In genomic region chr10:104342941-104343411, GRCh38 we compare ENCODE assay signal across 25 cellular contexts. TPM values are rescaled to one million over a fixed set of nuclear protein-coding genes. Genes with fewer than 3 reads are reported as not detected.
A peak's percentile ranks its signal among the peaks of the same experiment; 100 is the strongest.
DNase-seq lines count a peak whose midpoint lies in the region; ATAC-seq and TF ChIP-seq lines count a peak whose summit lies in the region.
"Had no signal": no experiment of that assay in that cellular context is flagged by ENCODE, and none has a peak within 500 bp of the region (broad histone marks: within the 10 kb centered on the region; RNA-seq: fewer than 3 reads in every experiment).

No MANE protein-coding gene starts in this region.

- intact Hi-C loops in IMR-90 (cut with micrococcal nuclease) = no loop called here
- intact Hi-C loops in esophagus muscularis mucosa (cut with DNase I) = no loop called here

- no peak overlapping the region for H2BK20ac ChIP-seq in IMR-90 (ENCODE audit: low read depth, low read length)

- dilution Hi-C loops in IMR-90 (cut with HindIII; ENCODE audit: low sequenced_read_pairs, unreplicated experiment) = no loop called here

- H3K23ac ChIP-seq in IMR-90 (ENCODE audit: low read depth, low read length) = 0 out of 2 replicates have a peak overlapping the region, but pooled peaks have one; percentile 31

- H3K9me1 ChIP-seq in IMR-90 (ENCODE audit: insufficient read depth, low read length) = peaks cover 10% of the 10 kb centered on the region

- H3K4me1 Mint-ChIP-seq in activated CD4-positive, alpha-beta memory T cell treated with anti-CD3 and anti-CD28 coated beads, Interleukin-2, amount 10 ng/mL, durations not matched to agents 7 days and 5 days = peaks cover 32% of the 10 kb centered on the region

- 30% methylated on average over 2 of the region's 3 CpGs; no CpG with 5 or more reads in 1 of the 2 experiments for WGBS in IMR-90 (ENCODE audit: extremely low coverage in 2 of 2, insufficient read length in 1 of 2), 2 experiments
- WGBS in esophagus muscularis mucosa = 7% methylated on average over 3 of the region's 3 CpGs

- H3K27ac ChIP-seq in IMR-90 (ENCODE audit: insufficient read depth, low read length) (no peak overlapping the region), esophagus muscularis mucosa (replicated peaks in 1 of 4) (peak overlapping the region; percentile 7 to 68 (median 53))
- H3K27ac ChIP-seq: coronary artery, foreskin keratinocyte, HL-60 had no signal

- H3K9me3 ChIP-seq in IMR-90 (ENCODE audit: control insufficient read depth, insufficient read depth, low read length) (no peaks in the 10 kb centered on the region), esophagus muscularis mucosa (no peaks in the 10 kb centered on the region)
- H3K9me3 ChIP-seq: pancreas had no signal

- no peak overlapping the region for H2BK120ac ChIP-seq in IMR-90 (ENCODE audit: low read depth, low read length)

- peaks cover 8% of the 10 kb centered on the region for H3K36me3 Mint-ChIP-seq in activated CD4-positive, alpha-beta memory T cell treated with anti-CD3 and anti-CD28 coated beads, Interleukin-2, amount 10 ng/mL, durations not matched to agents 7 days and 5 days (ENCODE audit: low read depth)
- H3K36me3 Mint-ChIP-seq: activated naive CD8-positive, alpha-beta T cell; brain; IgD-negative memory B cell; memory B cell; natural killer cell had no signal

- no peak overlapping the region for H2AFZ ChIP-seq in IMR-90 (replicated peaks; ENCODE audit: low read length, poor library complexity)

- H2BK15ac ChIP-seq in IMR-90 (ENCODE audit: low read depth, low read length) = no peak overlapping the region

- no peak overlapping the region for H3K9ac ChIP-seq in IMR-90 (ENCODE audit: low read depth, low read length)

- no peak overlapping the region for H4K5ac ChIP-seq in IMR-90 (ENCODE audit: low read depth, low read length)

- H4K20me1 ChIP-seq in IMR-90 (ENCODE audit: insufficient read depth, low read length) = no peaks in the 10 kb centered on the region

- H3K27me3 ChIP-seq in IMR-90 (ENCODE audit: control insufficient read depth, insufficient read depth, low read length) (no peaks in the 10 kb centered on the region), esophagus muscularis mucosa (no peaks in the 10 kb centered on the region)
- H3K27me3 ChIP-seq: foreskin keratinocyte, pancreas had no signal

- TF ChIP-seq RAD21 in IMR-90 (IDR thresholded peaks at IDR 0.05; ENCODE audit: low read length) = no peak

- H2BK5ac ChIP-seq in IMR-90 (ENCODE audit: low read depth, low read length, poor library complexity, severe bottlenecking) = no peak overlapping the region

- H3K56ac ChIP-seq in IMR-90 (ENCODE audit: extremely low read depth, insufficient read depth, low read length) = no peak overlapping the region; the same call in 1 of the 2 replicates

- H3K4me3 ChIP-seq in IMR-90 (ENCODE audit: insufficient read depth, low read depth, low read length) = no peak overlapping the region
- H3K4me3 ChIP-seq in esophagus muscularis mucosa = no peak overlapping the region
- H3K4me3 ChIP-seq: coronary artery, pancreas had no signal

- H4K91ac ChIP-seq in IMR-90 (ENCODE audit: insufficient read depth, low read depth, low read length) = no peak overlapping the region

- H3K4ac ChIP-seq in IMR-90 (ENCODE audit: low read depth, low read length) = no peak overlapping the region

- POLR2A ChIA-PET in IMR-90 (lab: Charles Lee; ENCODE audit: unreplicated experiment) = no interaction called here
- POLR2A ChIA-PET in activated CD4-positive, alpha-beta memory T cell treated with anti-CD3 and anti-CD28 coated beads, Interleukin-2, amount 10 ng/mL, durations not matched to agents 7 days and 5 days (lab: Charles Lee) = interaction anchor here (0.9 kb wide), 1 partner anchor 14 kb away, joined by 4 read pairs; no protein-coding TSS in a partner anchor

- H2AK9ac ChIP-seq in IMR-90 (replicated peaks; ENCODE audit: low read depth, low read length, poor library complexity) = no peak overlapping the region

- no peak overlapping the region for H2AK5ac ChIP-seq in IMR-90 (ENCODE audit: low read depth, low read length)

- peaks cover 8% of the 10 kb centered on the region for H3K27me3 Mint-ChIP-seq in activated CD4-positive, alpha-beta memory T cell treated with anti-CD3 and anti-CD28 coated beads, Interleukin-2, amount 10 ng/mL, durations not matched to agents 7 days and 5 days
- H3K27me3 Mint-ChIP-seq: activated naive CD8-positive, alpha-beta T cell; memory B cell had no signal

- no peak overlapping the region for H3K4me3 Mint-ChIP-seq in activated CD4-positive, alpha-beta memory T cell treated with anti-CD3 and anti-CD28 coated beads, Interleukin-2, amount 10 ng/mL, durations not matched to agents 7 days and 5 days
- H3K4me3 Mint-ChIP-seq: activated naive CD8-positive, alpha-beta T cell; activated T-cell treated with anti-CD3 and anti-CD28 coated beads, Interleukin-2, amount 50 U/mL, for 72 hours; CD8-positive, alpha-beta memory T cell; memory B cell; natural killer cell had no signal

- H3K4me2 ChIP-seq in IMR-90 (ENCODE audit: low read depth, low read length) = no peak overlapping the region

- H3K79me1 ChIP-seq in IMR-90 (ENCODE audit: low read depth in 1 of 2, low read length in 2 of 2) = peaks cover 6 to 17% of the 10 kb centered on the region in 2 experiments; a peak in 3 of 4 replicates

- H3K36me3 ChIP-seq in IMR-90 (ENCODE audit: control insufficient read depth, insufficient read depth, low read length) (no peaks in the 10 kb centered on the region), esophagus muscularis mucosa (no peaks in the 10 kb centered on the region)
- H3K36me3 ChIP-seq: pancreas had no signal

- in situ Hi-C loops in IMR-90 (cut with MboI; ENCODE audit: low sequenced_read_pairs) = no loop called here
- in situ Hi-C loops in ACHN (cut with HindIII; ENCODE audit: low pct_ligation_motif_present, low pct_unique_long_range_greater_than_20kb, low sequenced_read_pairs) = no loop called here

- no peak overlapping the region for H4K8ac ChIP-seq in IMR-90 (ENCODE audit: low read depth in 2 of 2, low read length in 2 of 2)

- no TSS peak for BruUV-seq in IMR-90 (replicated peaks; lab: Mats Ljungman, UMichigan)

- ATAC-seq in IMR-90 (ENCODE audit: low read depth) (no peak), GM18498 (IDR thresholded peaks at IDR 0.05; ENCODE audit: unreplicated experiment) (no peak)
- ATAC-seq: activated T-cell treated with anti-CD3 and anti-CD28 coated beads, Interleukin-2, amount 50 U/mL, for 72 hours; foreskin keratinocyte; natural killer cell; pancreas had no signal

- CTCF ChIA-PET in IMR-90 (lab: Yijun Ruan, JAX) = interaction anchor here (1.5 kb wide), 1 partner anchor 52 kb away, joined by 4 read pairs; no protein-coding TSS in a partner anchor
- CTCF ChIA-PET in activated CD4-positive, alpha-beta memory T cell treated with anti-CD3 and anti-CD28 coated beads, Interleukin-2, amount 10 ng/mL, durations not matched to agents 7 days and 5 days (lab: Charles Lee) = interaction anchor here (1.0 to 12.2 kb wide), 2 partner anchors 36 to 52 kb away, joined by 4 to 237 read pairs; no protein-coding TSS in a partner anchor

- H3K18ac ChIP-seq in IMR-90 (ENCODE audit: low read depth, low read length) = no peak overlapping the region

- H3K4me1 ChIP-seq in IMR-90 (ENCODE audit: control insufficient read depth, insufficient read depth, low read length) (peaks cover 10% of the 10 kb centered on the region), esophagus muscularis mucosa (peaks cover 18 to 29% (median 26%) of the 10 kb centered on the region in 4 donors)

- TF ChIP-seq CTCF in IMR-90 (conservative IDR thresholded peaks at IDR 0.05; ENCODE audit: low read depth, low read length) (no peak), esophagus muscularis mucosa (IDR thresholded peaks at IDR 0.05) (no peak)

- DNase-seq in EH (ENCODE audit: low read depth) (peak; percentile 67), IMR-90 (no peak), esophagus muscularis mucosa (ENCODE audit: extremely low spot score) (peak; percentile 81), myocyte (ENCODE audit: low read depth) (peak; percentile 62), ACHN (no peak)
- DNase-seq in activated CD4-positive, alpha-beta memory T cell treated with anti-CD3 and anti-CD28 coated beads, Interleukin-2, amount 10 ng/mL, durations not matched to agents 7 days and 5 days = no peak
- DNase-seq: activated CD4-positive, alpha-beta T cell treated with anti-CD3 and anti-CD28 coated beads for 1 hour; activated T-cell treated with anti-CD3 and anti-CD28 coated beads, Interleukin-2, amount 50 U/mL, for 72 hours; CD8-positive, alpha-beta memory T cell; DMS79; foreskin keratinocyte; islet precursor cell; MM.1S; natural killer cell; NCI-H1694; pancreas; stimulated activated CD4-positive, alpha-beta T cell treated with anti-CD3 and anti-CD28 coated beads, Interleukin-2, amount 100 ng/mL, for 24 hours; stimulated activated naive CD4-positive, alpha-beta T cell had no signal

- no peak overlapping the region for H3K14ac ChIP-seq in IMR-90 (replicated peaks; ENCODE audit: low read depth, low read length)

- TF ChIP-seq EP300 in esophagus muscularis mucosa (IDR thresholded peaks at IDR 0.05) = no peak

- peaks cover 8% of the 10 kb centered on the region for H3K9me3 Mint-ChIP-seq in activated CD4-positive, alpha-beta memory T cell treated with anti-CD3 and anti-CD28 coated beads, Interleukin-2, amount 10 ng/mL, durations not matched to agents 7 days and 5 days
- H3K9me3 Mint-ChIP-seq: CD8-positive, alpha-beta memory T cell; memory B cell had no signal

- TF ChIP-seq POLR2A in IMR-90 (IDR thresholded peaks at IDR 0.05; ENCODE audit: low read depth, low read length) = no peak
- TF ChIP-seq POLR2A in esophagus muscularis mucosa (IDR thresholded peaks at IDR 0.05; ENCODE audit: low read depth) = no peak

- H3K27ac Mint-ChIP-seq in activated CD4-positive, alpha-beta memory T cell treated with anti-CD3 and anti-CD28 coated beads, Interleukin-2, amount 10 ng/mL, durations not matched to agents 7 days and 5 days = no peak overlapping the region
- H3K27ac Mint-ChIP-seq: activated naive CD8-positive, alpha-beta T cell; activated T-cell treated with anti-CD3 and anti-CD28 coated beads, Interleukin-2, amount 50 U/mL, for 72 hours; brain; CD8-positive, alpha-beta memory T cell; IgD-negative memory B cell; memory B cell; natural killer cell had no signal

RNA-seq across cellular contexts. Expression of gene ITPRIP, which starts 4.7 kb away (rescaled TPM):
- total RNA-seq in IMR-90 (2012; rRNA removed) = 7.2 and 7.5 TPM in 2 replicates
- 31.9 and 38.1 TPM in 2 replicates for polyA plus RNA-seq in IMR-90 (2012; rRNA removed)
- 24.7 and 46.9 TPM in 2 replicates for polyA plus RNA-seq in IMR-90 (2012; cell fraction: cytosol; rRNA removed)
- polyA plus RNA-seq in IMR-90 (2012; cell fraction: nucleus; rRNA removed; ENCODE audit: low replicate concordance) = 64.8 and 65.2 TPM in 2 replicates
- total RNA-seq in esophagus muscularis mucosa = 10 to 100 TPM; 18.7 to 56.0 (median 39.9) TPM
- 4.4 and 5.2 TPM in 2 replicates for total RNA-seq in myocyte
- 11.3 TPM for polyA plus RNA-seq in myocyte (2012)
- 10 to 100 TPM; 24.6 to 25.9 TPM for total RNA-seq in activated CD4-positive, alpha-beta memory T cell treated with anti-CD3 and anti-CD28 coated beads, Interleukin-2, amount 10 ng/mL, durations not matched to agents 7 days and 5 days

RNA-seq across cellular contexts. Expression of gene CFAP58, which starts 10.7 kb away (rescaled TPM):
- total RNA-seq in IMR-90 (2012; rRNA removed) (0.36 and 0.83 TPM in 2 replicates), esophagus muscularis mucosa (1 to 10 TPM in 2 of 4 donors, under 1 TPM in 2; 0.71 to 1.6 (median 1.0) TPM), myocyte (0.56 and 0.62 TPM in 2 replicates)
- 0.57 and 0.72 TPM in 2 replicates for polyA plus RNA-seq in IMR-90 (2012; rRNA removed)
- 0.03 and 0.09 TPM in 2 replicates for polyA plus RNA-seq in IMR-90 (2012; cell fraction: cytosol; rRNA removed)
- polyA plus RNA-seq in IMR-90 (2012; cell fraction: nucleus; rRNA removed; ENCODE audit: low replicate concordance) = 0.14 and 1.3 TPM in 2 replicates
- 0.13 TPM for polyA plus RNA-seq in myocyte (2012)
- total RNA-seq in activated CD4-positive, alpha-beta memory T cell treated with anti-CD3 and anti-CD28 coated beads, Interleukin-2, amount 10 ng/mL, durations not matched to agents 7 days and 5 days = under 1 TPM; 0.45 to 0.58 TPM
- polyA plus RNA-seq: CD8-positive, alpha-beta memory T cell; IgD-negative memory B cell had no signal

Comparison
In these comparisons a context has a peak if more than half of its experiments do, and no peak if none do; other contexts are left out.
1. DNase-seq: peak in EH (single experiment), esophagus muscularis mucosa (single experiment) and myocyte (single experiment); none in IMR-90 (single experiment), activated CD4-positive, alpha-beta memory T cell treated with anti-CD3 and anti-CD28 coated beads, Interleukin-2, amount 10 ng/mL, durations not matched to agents 7 days and 5 days (single experiment) and ACHN (single experiment).